Comparison of ENCODE assay signal across 1 cellular context in genomic region chr4:139246166-139246565, GRCh38.
TF ChIP-seq lines count a peak whose summit lies in the region.

No MANE protein-coding gene starts in this region.

TF ChIP-seq in IMR-90, 13 proteins besides CTCF, POLR2A, EP300 and RAD21:
- no peak for TF ChIP-seq RCOR1 (IDR thresholded peaks at IDR 0.05; ENCODE audit: insufficient replicate concordance, low read length)
- TF ChIP-seq MXI1 (IDR thresholded peaks at IDR 0.05; ENCODE audit: borderline replicate concordance, low read depth, low read length): no peak
- TF ChIP-seq MAZ (IDR thresholded peaks at IDR 0.05; ENCODE audit: borderline replicate concordance, low read depth, low read length): no peak
- no peak for TF ChIP-seq SMC3 (IDR thresholded peaks at IDR 0.05; ENCODE audit: low read depth, low read length)
- no peak for TF ChIP-seq MAFK (IDR thresholded peaks at IDR 0.05; ENCODE audit: low read depth, low read length)
- TF ChIP-seq USF2 (IDR thresholded peaks at IDR 0.05; ENCODE audit: low read depth, low read length): no peak
